8 cellular contexts compared by ENCODE assay signal in genomic region chr1:173476197-173476663, GRCh38. TPM values are rescaled to one million over a fixed set of nuclear protein-coding genes. Genes with fewer than 3 reads are reported as not detected.
A peak's percentile ranks its signal among the peaks of the same experiment; 100 is the strongest.
DNase-seq lines count a peak whose midpoint lies in the region; ATAC-seq and TF ChIP-seq lines count a peak whose summit lies in the region.

No MANE protein-coding gene starts in this region.

- no peak for ATAC-seq in gastrocnemius medialis
- no peak for ATAC-seq in GM19463 (IDR thresholded peaks at IDR 0.05; ENCODE audit: unreplicated experiment)

- TF ChIP-seq POLR2A in gastrocnemius medialis (IDR thresholded peaks at IDR 0.05): no peak

- H3K9me2 ChIP-seq in GM23248 (ENCODE audit: insufficient read depth): no peaks in the 10 kb centered on the region
- H3K9me2 ChIP-seq in SU-DHL-6 (replicated peaks; ENCODE audit: insufficient read depth, low read length): no peaks in the 10 kb centered on the region

- H3K36me3 ChIP-seq in GM23248 (ENCODE audit: low read depth): peaks cover 18% of the 10 kb centered on the region
- H3K36me3 ChIP-seq in SU-DHL-6 (ENCODE audit: low read length): peaks cover 2% of the 10 kb centered on the region; the same call in 1 of the 2 replicates
- H3K36me3 ChIP-seq in gastrocnemius medialis: peaks cover 0 to 19% of the 10 kb centered on the region in 2 donors

- H3K9ac ChIP-seq in GM23248 (peak overlapping the region; percentile 96), SU-DHL-6 (ENCODE audit: low read length) (peak overlapping the region; percentile 81)

- H3K4me3 ChIP-seq in GM23248: peak overlapping the region; percentile 91
- H3K4me3 ChIP-seq in SU-DHL-6 (ENCODE audit: insufficient read depth, low read length, poor library complexity, severe bottlenecking): peak overlapping the region; percentile 77
- peak overlapping the region; percentile 68 for H3K4me3 ChIP-seq in fibroblast of pulmonary artery (replicated peaks; ENCODE audit: low read depth, low read length)
- peak overlapping the region; percentile 78 to 93 (median 86) for H3K4me3 ChIP-seq in gastrocnemius medialis

- TF ChIP-seq CTCF in SU-DHL-6 (IDR thresholded peaks at IDR 0.05; ENCODE audit: insufficient read depth, low read length, poor library complexity, severe bottlenecking): no peak
- TF ChIP-seq CTCF in fibroblast of pulmonary artery (IDR thresholded peaks at IDR 0.05; ENCODE audit: low read length, missing control alignments): no peak
- TF ChIP-seq CTCF in gastrocnemius medialis (IDR thresholded peaks at IDR 0.05 in 4 of 5, conservative IDR thresholded peaks at IDR 0.05 in 1 of 5): no peak

- 9 to 12% methylated on average over 5 of the region's 5 CpGs for WGBS in GM23248 (ENCODE audit: low coverage in 1 of 2, low lambda C conversion rate in 2 of 2, missing lambda C conversion rate in 2 of 2), 2 experiments

- H3F3A ChIP-seq in GM23248 (ENCODE audit: insufficient read depth) (peaks cover 57% of the 10 kb centered on the region), SU-DHL-6 (ENCODE audit: insufficient read depth) (0 out of 2 replicates have a peak, but pooled peaks cover 4% of the 10 kb centered on the region)

- H3K4me1 ChIP-seq in GM23248 (ENCODE audit: insufficient read depth): peaks cover 53% of the 10 kb centered on the region
- H3K4me1 ChIP-seq in gastrocnemius medialis: peaks cover 47 to 53% of the 10 kb centered on the region in 2 donors

- H3K27me3 ChIP-seq in GM23248 (replicated peaks; ENCODE audit: insufficient read depth) (no peaks in the 10 kb centered on the region), SU-DHL-6 (ENCODE audit: low read length) (no peaks in the 10 kb centered on the region), gastrocnemius medialis (no peaks in the 10 kb centered on the region)

- in situ Hi-C loops in GM23248 (cut with MboI) (no loop called here), gastrocnemius medialis (cut with MboI; ENCODE audit: low sequenced_read_pairs in 4 of 4) (no loop called here)

- H4K20me1 ChIP-seq in GM23248 (ENCODE audit: insufficient read depth) (no peaks in the 10 kb centered on the region; the same call in 1 of the 2 replicates), SU-DHL-6 (ENCODE audit: low read depth, low read length) (no peaks in the 10 kb centered on the region)

- H3K4me2 ChIP-seq in GM23248 (ENCODE audit: unreplicated experiment): peak overlapping the region; percentile 97
- H3K4me2 ChIP-seq in SU-DHL-6 (ENCODE audit: low read depth, low read length, poor library complexity, severe bottlenecking): peak overlapping the region; percentile 96

- H3K9me3 ChIP-seq in GM23248 (ENCODE audit: low read depth): no peaks in the 10 kb centered on the region
- H3K9me3 ChIP-seq in SU-DHL-6 (ENCODE audit: insufficient read depth, low read length): no peaks in the 10 kb centered on the region
- no peaks in the 10 kb centered on the region for H3K9me3 ChIP-seq in gastrocnemius medialis

- peaks cover 78% of the 10 kb centered on the region for H3K79me2 ChIP-seq in GM23248 (ENCODE audit: insufficient read depth)
- peaks cover 54% of the 10 kb centered on the region for H3K79me2 ChIP-seq in SU-DHL-6 (ENCODE audit: insufficient read depth, low read length)

- DNase-seq in GM23248: no peak
- DNase-seq in fibroblast of pulmonary artery (ENCODE audit: low read depth): no peak
- DNase-seq in gastrocnemius medialis: no peak
- no peak for DNase-seq in HuH-7.5 (ENCODE audit: low spot score)
- DNase-seq in NOMO-1 treated with dmso at 0.1 percent for 144 hours (lab: John Stamatoyannopoulos, UW; ENCODE audit: unreplicated experiment): no peak
- no peak for DNase-seq in SKM-1 (lab: John Stamatoyannopoulos, UW; ENCODE audit: unreplicated experiment)

- intact Hi-C loops in gastrocnemius medialis (cut with DNase I; ENCODE audit: low total_unique reads): loop anchor here (1.0 to 5.0 kb wide), 8 partner anchors 45 to 1695 kb away; partner anchors contain the start of genes KLHL20, METTL13, RC3H1 and ZBTB37

- peak overlapping the region; percentile 89 for H2AFZ ChIP-seq in GM23248
- H2AFZ ChIP-seq in SU-DHL-6 (ENCODE audit: low read depth, low read length, severe bottlenecking): peak overlapping the region; percentile 88

- peak overlapping the region; percentile 100 for H3K27ac ChIP-seq in GM23248
- H3K27ac ChIP-seq in SU-DHL-6 (ENCODE audit: low read depth, low read length): peak overlapping the region; percentile 62
- H3K27ac ChIP-seq in gastrocnemius medialis: peak overlapping the region; percentile 78 to 100 (median 94)

RNA-seq across cellular contexts. Expression of gene PRDX6, which starts 0.9 kb away (rescaled TPM):
- 324 and 336 TPM in 2 replicates for total RNA-seq in GM23248 (2014; rRNA removed; shearing (Covaris generic))
- polyA plus RNA-seq in GM23248 (2016; fragmentation: Nextera tagmentation; extraction: Ambion mirVana): 434 and 438 TPM in 2 replicates
- 100 to 1,000 TPM; 493 to 573 (median 554) TPM for total RNA-seq in gastrocnemius medialis
